Comparison of ENCODE assay signal across 8 cellular contexts in genomic region chrX:10015711-10016515, GRCh38. TPM values are rescaled to one million over a fixed set of nuclear protein-coding genes. Genes with fewer than 3 reads are reported as not detected.
A peak's percentile ranks its signal among the peaks of the same experiment; 100 is the strongest.
DNase-seq lines count a peak whose midpoint lies in the region; ATAC-seq, FAIRE-seq and TF ChIP-seq lines count a peak whose summit lies in the region.

No MANE protein-coding gene starts in this region.

- H3K4me1 ChIP-seq in MM.1S (ENCODE audit: low read length), result 0 out of 2 replicates have a peak, but pooled peaks cover 2% of the 10 kb centered on the region
- H3K4me1 ChIP-seq in right lobe of liver, result no peaks in the 10 kb centered on the region
- no peaks in the 10 kb centered on the region for H3K4me1 ChIP-seq in testis

- H3K4me3 ChIP-seq in MM.1S (ENCODE audit: low read length) (peak overlapping the region; percentile 57), cardiac fibroblast (replicated peaks in 1 of 2; ENCODE audit: low read depth in 2 of 2, low read length in 2 of 2) (peak overlapping the region; percentile 60 to 66), right lobe of liver (peak overlapping the region; percentile 16 to 43 (median 30)), testis (peak overlapping the region; percentile 53 to 67)

- FAIRE-seq in D721Med (lab: Jason Lieb, UNC), result no peak

- no peak for ATAC-seq in right lobe of liver

- H3F3A ChIP-seq in MM.1S (ENCODE audit: insufficient read depth, low read length), result no peaks in the 10 kb centered on the region

- intact Hi-C loops in right lobe of liver (cut with DNase I), result no loop called here
- intact Hi-C loops in testis (cut with DNase I; ENCODE audit: low total_unique reads), result no loop called here

- no peak for TF ChIP-seq CTCF in MM.1S (IDR thresholded peaks at IDR 0.05; ENCODE audit: low read length)
- TF ChIP-seq CTCF in cardiac fibroblast (IDR thresholded peaks at IDR 0.05; ENCODE audit: low read depth, low read length), result no peak
- TF ChIP-seq CTCF in right lobe of liver (IDR thresholded peaks at IDR 0.05), result no peak
- TF ChIP-seq CTCF in testis (IDR thresholded peaks at IDR 0.05), result no peak
- no peak for TF ChIP-seq CTCF in D721Med (IDR thresholded peaks at IDR 0.05; ENCODE audit: insufficient read depth, missing control alignments)

- no peaks in the 10 kb centered on the region for H3K9me3 ChIP-seq in MM.1S (replicated peaks; ENCODE audit: insufficient read depth, low read length)
- no peaks in the 10 kb centered on the region for H3K9me3 ChIP-seq in right lobe of liver
- H3K9me3 ChIP-seq in testis, result no peaks in the 10 kb centered on the region

- H2AFZ ChIP-seq in MM.1S (ENCODE audit: low read length), result no peak overlapping the region

- no peaks in the 10 kb centered on the region for H3K9me2 ChIP-seq in MM.1S (replicated peaks; ENCODE audit: insufficient read depth, low read length)

- peak overlapping the region; percentile 69 for H3K4me2 ChIP-seq in MM.1S (ENCODE audit: low read depth, low read length)

- H3K27me3 ChIP-seq in MM.1S (replicated peaks; ENCODE audit: insufficient read depth, low read length), result no peaks in the 10 kb centered on the region
- no peaks in the 10 kb centered on the region for H3K27me3 ChIP-seq in right lobe of liver
- H3K27me3 ChIP-seq in testis, result no peaks in the 10 kb centered on the region

- peak overlapping the region; percentile 44; the same call in 1 of the 2 replicates for H3K9ac ChIP-seq in MM.1S (ENCODE audit: low read length)

- H4K20me1 ChIP-seq in MM.1S (ENCODE audit: insufficient read depth, low read length), result no peaks in the 10 kb centered on the region

- DNase-seq in stimulated activated naive CD4-positive, alpha-beta T cell treated with Interleukin-2 at 50 U/mL for 16 hours (lab: John Stamatoyannopoulos, UW), result peak; percentile 4
- DNase-seq in stimulated activated naive CD4-positive, alpha-beta T cell (lab: John Stamatoyannopoulos, UW), result no peak
- peak; percentile 16 for DNase-seq in MM.1S
- peak in 1 of 2 donors; percentile 46 for DNase-seq in cardiac fibroblast (ENCODE audit: low read depth in 2 of 2)
- peak in 2 of 3 donors; percentile 40 to 45 for DNase-seq in right lobe of liver
- no peak for DNase-seq in testis
- DNase-seq in NCI-H1436 (lab: John Stamatoyannopoulos, UW), result no peak
- DNase-seq in D721Med (ENCODE audit: insufficient read length, low spot score), result no peak

- H3K27ac ChIP-seq in MM.1S (ENCODE audit: low read length) (no peak overlapping the region), right lobe of liver (peak overlapping the region; percentile 30 to 67 (median 59)), testis (peak overlapping the region; percentile 80 to 85)

- H3K79me2 ChIP-seq in MM.1S (ENCODE audit: low read length), result peaks cover 49% of the 10 kb centered on the region

- H3K36me3 ChIP-seq in MM.1S (replicated peaks; ENCODE audit: insufficient read depth, low read length), result no peaks in the 10 kb centered on the region
- H3K36me3 ChIP-seq in right lobe of liver, result no peaks in the 10 kb centered on the region
- no peaks in the 10 kb centered on the region for H3K36me3 ChIP-seq in testis (ENCODE audit: low read depth, missing control alignments)

- peak; percentile 8 for TF ChIP-seq POLR2A in right lobe of liver (IDR thresholded peaks at IDR 0.05)
- no peak for TF ChIP-seq POLR2A in testis (IDR thresholded peaks at IDR 0.05)

- WGBS in right lobe of liver (ENCODE audit: insufficient coverage, low coverage, low lambda C conversion rate, missing lambda C conversion rate), result 60% methylated on average over 3 of the region's 88 CpGs
- WGBS in testis, 2 donors, result 1% methylated on average over 22 of the region's 88 CpGs; no CpG with 5 or more reads in 1 of the 2 donors

RNA-seq across cellular contexts. Expression of gene CLDN34, which starts 48.8 kb away (rescaled TPM):
- total RNA-seq in right lobe of liver (under 1 TPM in 2 of 6 experiments, not detected in 4; 0.22 to 0.39 TPM), testis (1 to 10 TPM; 1.2 to 4.3 TPM)
- 3.0 TPM for polyA plus RNA-seq in testis (ENCODE audit: insufficient read depth, low read depth, low replicate concordance)

Comparison
In these comparisons a context has a peak if more than half of its experiments do, and no peak if none do; other contexts are left out.
1. DNase-seq: peak in stimulated activated naive CD4-positive, alpha-beta T cell treated with Interleukin-2 at 50 U/mL for 16 hours (single experiment), MM.1S (single experiment) and right lobe of liver (2 of 3); none in stimulated activated naive CD4-positive, alpha-beta T cell (0 of 6), testis (single experiment), NCI-H1436 (single experiment) and D721Med (single experiment).
2. Peak in every context shown above with its lines, with median percentiles within 50 percentile points of each other: H3K4me3 ChIP-seq.